32 cellular contexts compared by ENCODE assay signal in the genomic region with DNA sequence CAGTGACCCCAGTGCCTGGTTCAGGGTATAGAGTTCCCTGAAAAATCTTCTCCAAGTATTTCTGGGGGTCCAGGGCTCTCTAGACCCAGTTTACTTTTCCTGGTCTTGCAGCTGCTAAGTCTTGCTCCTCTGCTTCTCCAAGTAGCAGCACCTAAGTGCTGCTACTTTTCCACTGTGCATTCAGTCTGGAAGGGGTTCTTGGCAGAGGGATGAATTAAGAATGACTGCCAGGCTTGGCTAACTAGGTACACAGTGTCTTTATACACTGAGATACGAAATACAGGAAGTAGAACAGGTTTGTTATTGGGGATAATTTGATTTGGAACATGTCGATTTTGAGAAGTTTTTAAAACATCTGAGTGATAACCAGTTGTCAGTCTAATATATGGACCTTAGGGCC. TPM values are rescaled to one million over a fixed set of nuclear protein-coding genes. Genes with fewer than 3 reads are reported as not detected.
"Had no signal": no experiment of that assay in that cellular context is flagged by ENCODE, and none has a peak within 500 bp of the region (broad histone marks: within the 10 kb centered on the region; RNA-seq: fewer than 3 reads in every experiment).

No MANE protein-coding gene starts in this region.

- H3K4me3 Mint-ChIP-seq: immature natural killer cell; mesothelial cell of epicardium; naive B cell; natural killer cell treated with Interleukin-12 subunit alpha and Interleukin-12 subunit beta and Interleukin-15 and Interleukin-18, amount 100 ng/mL, for 72 hours; neural progenitor cell; stimulated activated naive B cell treated with anti-CD40 and anti-IgM and Interleukin-4, amounts not matched to agents 10 μg/mL and 1 μg/mL and 100 μg/mL, for 72 hours; stimulated activated naive CD8-positive, alpha-beta T cell treated with anti-CD3 and anti-CD28 coated beads, Interleukin-15, Interleukin-2, amounts not matched to agents 100 ng/mL and 50 ng/mL, for 24 hours had no signal

- H3K9me3 ChIP-seq: esophagus muscularis mucosa, gastroesophageal sphincter, heart right ventricle, mucosa of descending colon, sigmoid colon, thoracic aorta, transverse colon, vagina had no signal

- H3K36me3 Mint-ChIP-seq: mesothelial cell of epicardium, neural progenitor cell had no signal

- H3K27ac Mint-ChIP-seq: immature natural killer cell; natural killer cell treated with Interleukin-12 subunit alpha and Interleukin-12 subunit beta and Interleukin-15 and Interleukin-18, amount 100 ng/mL, for 72 hours; neural progenitor cell; progenitor cell of endocrine pancreas; stimulated activated naive B cell treated with anti-CD40 and anti-IgM and Interleukin-4, amounts not matched to agents 10 μg/mL and 1 μg/mL and 100 μg/mL, for 72 hours; stimulated activated naive CD8-positive, alpha-beta T cell treated with anti-CD3 and anti-CD28 coated beads, Interleukin-15, Interleukin-2, amounts not matched to agents 100 ng/mL and 50 ng/mL, for 24 hours had no signal

- H3K27me3 Mint-ChIP-seq: naive B cell; natural killer cell treated with Interleukin-12 subunit alpha and Interleukin-12 subunit beta and Interleukin-15 and Interleukin-18, amount 100 ng/mL, for 72 hours; progenitor cell of endocrine pancreas; stimulated activated naive B cell treated with anti-CD40 and anti-IgM and Interleukin-4, amounts not matched to agents 10 μg/mL and 1 μg/mL and 100 μg/mL, for 72 hours; stimulated activated naive CD8-positive, alpha-beta T cell treated with anti-CD3 and anti-CD28 coated beads, Interleukin-15, Interleukin-2, amounts not matched to agents 100 ng/mL and 50 ng/mL, for 24 hours had no signal

- H3K9me3 Mint-ChIP-seq: immature natural killer cell; mesothelial cell of epicardium; naive B cell; natural killer cell treated with Interleukin-12 subunit alpha and Interleukin-12 subunit beta and Interleukin-15 and Interleukin-18, amount 100 ng/mL, for 72 hours; neural progenitor cell; stimulated activated naive CD8-positive, alpha-beta T cell treated with anti-CD3 and anti-CD28 coated beads, Interleukin-15, Interleukin-2, amounts not matched to agents 100 ng/mL and 50 ng/mL, for 24 hours had no signal

- DNase-seq: dermis blood vessel endothelial cell; effector memory CD4-positive, alpha-beta T cell; foreskin keratinocyte; glutamatergic neuron; heart right ventricle; hippocampal formation; immature natural killer cell; islet precursor cell; kidney glomerular epithelial cell; left colon; mesenchymal stem cell; mucosa of descending colon; naive B cell; right cardiac atrium; sigmoid colon; stimulated activated CD4-positive, alpha-beta T cell treated with anti-CD3 and anti-CD28 coated beads, Interleukin-4, amount 100 ng/mL, for 4 hours; stimulated activated naive B cell treated with anti-CD40 and anti-IgM and Interleukin-4, amounts not matched to agents 10 μg/mL and 1 μg/mL and 100 μg/mL, for 72 hours; transverse colon had no signal

- ATAC-seq: foreskin keratinocyte; gastroesophageal sphincter; left colon; mucosa of descending colon; natural killer cell treated with Interleukin-12 subunit alpha and Interleukin-12 subunit beta and Interleukin-15 and Interleukin-18, amount 100 ng/mL, for 72 hours; right cardiac atrium; stimulated activated naive B cell treated with anti-CD40 and anti-IgM and Interleukin-4, amounts not matched to agents 10 μg/mL and 1 μg/mL and 100 μg/mL, for 72 hours had no signal

RNA-seq across cellular contexts. Expression of gene ERICH3, which starts 24.2 kb away (rescaled TPM):
- total RNA-seq: endothelial cell of umbilical vein; epithelial cell of proximal tubule; foreskin keratinocyte; mesothelial cell of epicardium; natural killer cell treated with Interleukin-12 subunit alpha and Interleukin-12 subunit beta and Interleukin-15 and Interleukin-18, amount 100 ng/mL, for 72 hours; osteoblast; right cardiac atrium; skeletal muscle tissue; thoracic aorta; ureter had no signal
